Comparison of ENCODE assay signal across 10 cellular contexts in genomic region chr15:66502491-66502890, GRCh38. TPM values are rescaled to one million over a fixed set of nuclear protein-coding genes. Genes with fewer than 3 reads are reported as not detected.
A peak's percentile ranks its signal among the peaks of the same experiment; 100 is the strongest.
DNase-seq lines count a peak whose midpoint lies in the region; ATAC-seq and TF ChIP-seq lines count a peak whose summit lies in the region.
"Had no signal": no experiment of that assay in that cellular context is flagged by ENCODE, and none has a peak within 500 bp of the region (broad histone marks: within the 10 kb centered on the region; RNA-seq: fewer than 3 reads in every experiment).

No MANE protein-coding gene starts in this region.

- DNase-seq in activated CD4-positive, alpha-beta T cell treated with anti-CD3 and anti-CD28 coated beads, Interleukin-2, amount 10 ng/mL, durations not matched to agents 24 days and 14 days, result no peak
- no peak for DNase-seq in activated CD4-positive, alpha-beta T cell treated with anti-CD3 and anti-CD28 coated beads for 4 hours
- DNase-seq in T-helper 17 cell (no peak), fibroblast of lung (ENCODE audit: low read depth in 2 of 2) (no peak), spleen (no peak)
- DNase-seq in stimulated activated CD4-positive, alpha-beta T cell treated with anti-CD3 and anti-CD28 coated beads, Interleukin-4, amount 100 ng/mL, for 4 hours, result no peak
- DNase-seq: KG1, tibial artery had no signal

- H3K4me1 Mint-ChIP-seq in activated CD4-positive, alpha-beta T cell treated with anti-CD3 and anti-CD28 coated beads, Interleukin-2, amount 10 ng/mL, durations not matched to agents 24 days and 14 days, result peaks cover 52% of the 10 kb centered on the region
- H3K4me1 Mint-ChIP-seq in T-helper 17 cell, result peaks cover 39% of the 10 kb centered on the region

- no peaks in the 10 kb centered on the region for H3K4me1 ChIP-seq in fibroblast of lung (ENCODE audit: control insufficient read depth, extremely low read depth, insufficient read depth, low read length)
- H3K4me1 ChIP-seq in spleen, result peaks cover 21 to 78% (median 53%) of the 10 kb centered on the region in 6 donors

- WGBS in spleen, 5 donors, result 54 to 78% (median 67%) methylated on average over 10 of the region's 10 CpGs

- peak overlapping the region; percentile 92 for H3K4me3 Mint-ChIP-seq in activated CD4-positive, alpha-beta T cell treated with anti-CD3 and anti-CD28 coated beads, Interleukin-2, amount 10 ng/mL, durations not matched to agents 24 days and 14 days
- H3K4me3 Mint-ChIP-seq in T-helper 17 cell, result peak overlapping the region; percentile 99

- intact Hi-C loops in activated CD4-positive, alpha-beta T cell treated with anti-CD3 and anti-CD28 coated beads, Interleukin-2, amount 10 ng/mL, durations not matched to agents 24 days and 14 days (cut with micrococcal nuclease), result loop anchor here (10.0 kb wide), 1 partner anchor 1772 kb away; the partner anchor contains the start of gene FEM1B
- intact Hi-C loops in spleen (cut with DNase I; ENCODE audit: low total_unique reads), result loop anchor here (5.0 kb wide), 1 partner anchor 115 kb away; the partner anchor contains the start of gene MAP2K1

- H3K4me2 ChIP-seq in fibroblast of lung (ENCODE audit: extremely low read depth, insufficient read depth, low read length), result peak overlapping the region; percentile 81

- H3K9me3 ChIP-seq in T-helper 17 cell (ENCODE audit: control insufficient read depth, low read length, poor library complexity, severe bottlenecking) (no peaks in the 10 kb centered on the region), fibroblast of lung (ENCODE audit: control insufficient read depth, insufficient read depth, low read depth, low read length) (no peaks in the 10 kb centered on the region), spleen (no peaks in the 10 kb centered on the region)
- H3K9me3 ChIP-seq: tibial artery had no signal

- no peak overlapping the region for H2AFZ ChIP-seq in fibroblast of lung (ENCODE audit: low read length)

- peaks cover 18% of the 10 kb centered on the region for H3K36me3 ChIP-seq in fibroblast of lung (ENCODE audit: control insufficient read depth, insufficient read depth, low read length)
- peaks cover 0 to 55% (median 50%) of the 10 kb centered on the region in 6 donors for H3K36me3 ChIP-seq in spleen

- TF ChIP-seq POLR2A in spleen (IDR thresholded peaks at IDR 0.05), result no peak

- ATAC-seq in T-helper 17 cell, result no peak
- no peak for ATAC-seq in HG02610 (IDR thresholded peaks at IDR 0.05; ENCODE audit: unreplicated experiment)
- ATAC-seq in HG02759 (IDR thresholded peaks at IDR 0.05; ENCODE audit: unreplicated experiment), result no peak

- no peak for TF ChIP-seq CTCF in fibroblast of lung (conservative IDR thresholded peaks at IDR 0.05 in 1 of 2, IDR thresholded peaks at IDR 0.05 in 1 of 2; ENCODE audit: low read depth in 1 of 2, low read length in 2 of 2)
- TF ChIP-seq CTCF in spleen (IDR thresholded peaks at IDR 0.05 in 8 of 11, conservative IDR thresholded peaks at IDR 0.05 in 3 of 11), result no peak

- H3K4me3 ChIP-seq in fibroblast of lung (replicated peaks in 1 of 4; ENCODE audit: control extremely low read depth in 1 of 4, insufficient read depth in 1 of 4, low read depth in 3 of 4, low read length in 4 of 4), result peak overlapping the region; percentile 63 to 98 (median 77)
- peak overlapping the region in 6 of 8 donors; percentile 79 to 99 (median 94) for H3K4me3 ChIP-seq in spleen

- no peak overlapping the region for H3K9ac ChIP-seq in fibroblast of lung (ENCODE audit: insufficient read depth, low read length)

- peaks cover 74% of the 10 kb centered on the region for H3K36me3 Mint-ChIP-seq in activated CD4-positive, alpha-beta T cell treated with anti-CD3 and anti-CD28 coated beads, Interleukin-2, amount 10 ng/mL, durations not matched to agents 24 days and 14 days (ENCODE audit: low read depth)
- peaks cover 9% of the 10 kb centered on the region for H3K36me3 Mint-ChIP-seq in T-helper 17 cell (ENCODE audit: low read depth)

- H3K27ac ChIP-seq in fibroblast of lung (ENCODE audit: insufficient read depth, low read length) (peak overlapping the region; percentile 40), spleen (peak overlapping the region in 2 of 8 donors; percentile 10 to 97)
- H3K27ac ChIP-seq: tibial artery had no signal

- H3K27me3 ChIP-seq in fibroblast of lung (ENCODE audit: control insufficient read depth, insufficient read depth, low read length) (no peaks in the 10 kb centered on the region), spleen (replicated peaks in 1 of 7) (no peaks in the 10 kb centered on the region)
- H3K27me3 ChIP-seq: tibial artery had no signal

- H3K79me2 ChIP-seq in fibroblast of lung (ENCODE audit: control insufficient read depth, insufficient read depth, low read length), result peaks cover 66% of the 10 kb centered on the region

- no peaks in the 10 kb centered on the region for H3K9me3 Mint-ChIP-seq in activated CD4-positive, alpha-beta T cell treated with anti-CD3 and anti-CD28 coated beads, Interleukin-2, amount 10 ng/mL, durations not matched to agents 24 days and 14 days

- H3K27ac Mint-ChIP-seq in activated CD4-positive, alpha-beta T cell treated with anti-CD3 and anti-CD28 coated beads, Interleukin-2, amount 10 ng/mL, durations not matched to agents 24 days and 14 days, result peak overlapping the region; percentile 85
- peak overlapping the region; percentile 99 for H3K27ac Mint-ChIP-seq in T-helper 17 cell

- no peaks in the 10 kb centered on the region for H4K20me1 ChIP-seq in fibroblast of lung (ENCODE audit: control insufficient read depth, extremely low read depth, insufficient read depth, low read length)

- no peaks in the 10 kb centered on the region for H3K27me3 Mint-ChIP-seq in activated CD4-positive, alpha-beta T cell treated with anti-CD3 and anti-CD28 coated beads, Interleukin-2, amount 10 ng/mL, durations not matched to agents 24 days and 14 days
- no peaks in the 10 kb centered on the region for H3K27me3 Mint-ChIP-seq in T-helper 17 cell

RNA-seq across cellular contexts. Expression of gene RPL4, which starts 2.2 kb away (rescaled TPM):
- 3,393 and 3,435 TPM in 2 replicates for total RNA-seq in activated CD4-positive, alpha-beta T cell treated with anti-CD3 and anti-CD28 coated beads, Interleukin-2, amount 10 ng/mL, durations not matched to agents 24 days and 14 days
- total RNA-seq in T-helper 17 cell (1,000 to 10,000 TPM; 3,651 to 3,689 TPM), fibroblast of lung (1,689 and 2,458 TPM in 2 replicates), spleen (1,000 to 10,000 TPM; 1,508 to 3,988 (median 2,104) TPM)
- polyA plus RNA-seq in fibroblast of lung (3,360 and 3,456 TPM in 2 replicates), spleen (1,000 to 10,000 TPM; 3,203 to 4,384 (median 4,018) TPM)
- 3,620 and 3,891 TPM in 2 replicates for polyA plus RNA-seq in fibroblast of lung (2012)
- 3,770 and 3,841 TPM in 2 replicates for polyA minus RNA-seq in fibroblast of lung (ENCODE audit: low replicate concordance)

RNA-seq across cellular contexts. Expression of gene ZWILCH, which starts 2.6 kb away (rescaled TPM):
- total RNA-seq in activated CD4-positive, alpha-beta T cell treated with anti-CD3 and anti-CD28 coated beads, Interleukin-2, amount 10 ng/mL, durations not matched to agents 24 days and 14 days, result 37.1 and 41.1 TPM in 2 replicates
- total RNA-seq in T-helper 17 cell, result 10 to 100 TPM in 1 of 2 donors, 1 to 10 TPM in 1; 5.6 to 10.5 TPM
- 11.6 and 14.5 TPM in 2 replicates for total RNA-seq in fibroblast of lung
- polyA plus RNA-seq in fibroblast of lung, result 25.4 and 27.2 TPM in 2 replicates
- 11.3 and 22.5 TPM in 2 replicates for polyA plus RNA-seq in fibroblast of lung (2012)
- polyA minus RNA-seq in fibroblast of lung (ENCODE audit: low replicate concordance), result 2.8 and 4.1 TPM in 2 replicates
- 10 to 100 TPM in 1 of 7 donors, 1 to 10 TPM in 6; 5.6 to 12.8 (median 9.0) TPM for total RNA-seq in spleen
- polyA plus RNA-seq in spleen, result 1 to 10 TPM; 3.6 to 5.0 (median 4.2) TPM

RNA-seq across cellular contexts. Expression of gene SNAPC5, which starts 4.9 kb away (rescaled TPM):
- total RNA-seq in activated CD4-positive, alpha-beta T cell treated with anti-CD3 and anti-CD28 coated beads, Interleukin-2, amount 10 ng/mL, durations not matched to agents 24 days and 14 days, result 33.5 and 33.9 TPM in 2 replicates
- total RNA-seq in T-helper 17 cell (10 to 100 TPM; 15.1 to 20.5 TPM), fibroblast of lung (28.6 and 36.5 TPM in 2 replicates), spleen (10 to 100 TPM; 20.0 to 37.2 (median 25.2) TPM)
- polyA plus RNA-seq in fibroblast of lung (40.3 and 48.2 TPM in 2 replicates), spleen (10 to 100 TPM; 30.6 to 46.8 (median 34.3) TPM)
- polyA plus RNA-seq in fibroblast of lung (2012), result 26.9 and 28.3 TPM in 2 replicates
- 2.2 and 8.3 TPM in 2 replicates for polyA minus RNA-seq in fibroblast of lung (ENCODE audit: low replicate concordance)
